ENCODE assay signal across 8 cellular contexts in the genomic region with DNA sequence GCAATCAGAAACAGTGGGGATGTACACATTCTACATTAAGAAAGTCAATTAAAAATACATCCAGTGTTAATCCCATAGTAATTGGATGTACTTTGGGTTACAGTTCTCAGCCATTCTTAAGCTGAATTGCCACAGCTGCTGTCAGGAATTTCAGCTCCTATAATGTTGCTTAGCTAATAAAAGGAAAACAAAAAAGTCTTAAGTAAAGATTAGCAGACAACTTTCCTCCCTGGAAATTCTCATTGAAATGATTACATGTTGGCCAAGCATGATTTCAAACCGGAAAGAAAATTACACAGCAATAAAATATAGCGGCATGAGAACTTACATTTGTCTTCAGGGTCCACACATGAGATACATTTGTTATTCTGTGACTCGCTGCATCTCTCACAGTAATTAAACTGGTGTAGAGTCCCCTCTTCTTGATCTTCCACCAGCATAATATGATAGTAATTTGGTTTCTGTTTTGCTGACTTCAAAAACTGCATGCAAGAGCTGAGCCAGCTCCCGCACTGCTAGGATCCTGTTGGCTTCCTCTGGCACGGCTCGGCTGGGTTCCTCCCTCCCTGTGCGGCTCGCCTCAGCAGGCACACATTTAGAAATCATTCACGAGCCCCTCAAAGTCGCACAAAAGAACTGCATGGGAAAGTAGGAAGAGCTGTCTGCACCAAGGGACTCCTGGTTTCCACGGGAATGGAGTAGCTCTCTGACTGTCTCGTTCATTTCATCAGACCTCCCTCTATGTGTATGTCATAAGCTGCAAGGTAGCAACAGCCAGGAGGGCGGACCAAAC. TPM values are rescaled to one million over a fixed set of nuclear protein-coding genes. Genes with fewer than 3 reads are reported as not detected.
DNase-seq lines count a peak whose midpoint lies in the region; ATAC-seq and TF ChIP-seq lines count a peak whose summit lies in the region.

HTR2A (minus strand) TSS at position 708 of the 793 bp plus-strand sequence. CDS start 1,147 bp downstream, outside the sequence.

- CTCF ChIA-PET in AG04450 (lab: Charles Lee), result interaction anchor here (3.3 kb wide), 1 partner anchor 14 kb away, joined by 23 read pairs; no protein-coding TSS in a partner anchor

- H3K4me1 ChIP-seq in breast epithelium (no peaks in the 10 kb centered on the region), lower lobe of right lung (peaks cover 11% of the 10 kb centered on the region), tibial nerve (peaks cover 0 to 35% (median 0%) of the 10 kb centered on the region in 4 donors)

- WGBS in tibial nerve, 2 donors, result 9 to 14% methylated on average over 13 of the region's 13 CpGs

- no peaks in the 10 kb centered on the region for H3K9me3 ChIP-seq in AG04450 (ENCODE audit: control insufficient read depth, insufficient read depth, low read length)
- H3K9me3 ChIP-seq in breast epithelium, result no peaks in the 10 kb centered on the region
- H3K9me3 ChIP-seq in lower lobe of right lung, result no peaks in the 10 kb centered on the region
- H3K9me3 ChIP-seq in tibial nerve, result no peaks in the 10 kb centered on the region

- TF ChIP-seq POLR2A in breast epithelium (IDR thresholded peaks at IDR 0.05), result no peak
- no peak for TF ChIP-seq POLR2A in tibial nerve (IDR thresholded peaks at IDR 0.05)

- no peak for DNase-seq in AG04450 (ENCODE audit: low read depth, low spot score)
- DNase-seq in Kasumi-1 (lab: John Stamatoyannopoulos, UW), result peak; percentile 53 to 62
- peak in 1 of 2 donors; percentile 41 for DNase-seq in breast epithelium (ENCODE audit: low spot score in 2 of 2)
- peak; percentile 58 for DNase-seq in lower lobe of right lung
- no peak for DNase-seq in tibial nerve (ENCODE audit: low spot score in 2 of 2)
- DNase-seq in stimulated activated CD4-positive, alpha-beta T cell treated with anti-CD3 and anti-CD28 coated beads, Interleukin-2, amount 100 ng/mL, for 48 hours, result no peak
- DNase-seq in NCI-H2196 treated with DMSO at 0.1 percent for 48 hours (lab: John Stamatoyannopoulos, UW; ENCODE audit: unreplicated experiment), result no peak
- no peak for DNase-seq in stimulated activated CD4-positive, alpha-beta T cell treated with anti-CD3 and anti-CD28 coated beads, Interleukin-4, amount 100 ng/mL, for 4 hours

- TF ChIP-seq CTCF in AG04450 (IDR thresholded peaks at IDR 0.05; ENCODE audit: low read depth, low read length) (no peak), breast epithelium (IDR thresholded peaks at IDR 0.05) (no peak), lower lobe of right lung (IDR thresholded peaks at IDR 0.05) (no peak), tibial nerve (IDR thresholded peaks at IDR 0.05) (no peak)

- no peaks in the 10 kb centered on the region for H3K36me3 ChIP-seq in breast epithelium
- H3K36me3 ChIP-seq in lower lobe of right lung, result no peaks in the 10 kb centered on the region
- H3K36me3 ChIP-seq in tibial nerve, result no peaks in the 10 kb centered on the region

- no peak for TF ChIP-seq EP300 in tibial nerve (IDR thresholded peaks at IDR 0.05)

- POLR2A ChIA-PET in AG04450 (lab: Yijun Ruan, JAX), result no interaction called here

- H3K27me3 ChIP-seq in AG04450 (ENCODE audit: control insufficient read depth, insufficient read depth, low read length) (peaks cover 8% of the 10 kb centered on the region), breast epithelium (no peaks in the 10 kb centered on the region), lower lobe of right lung (ENCODE audit: low read depth) (peaks cover 3% of the 10 kb centered on the region), tibial nerve (no peaks in the 10 kb centered on the region)

- intact Hi-C loops in breast epithelium (cut with DNase I; ENCODE audit: low total_unique reads), result no loop called here
- intact Hi-C loops in lower lobe of right lung (cut with DNase I), result no loop called here

- ATAC-seq in lower lobe of right lung, result peak; percentile 32 to 50

- H3K27ac ChIP-seq in AG04450 (ENCODE audit: low read depth, low read length) (no peak within 1 kb of the TSS), breast epithelium (peak within 1 kb of the TSS; percentile 37 to 54), lower lobe of right lung (no peak within 1 kb of the TSS), tibial nerve (peak within 1 kb of the TSS in 2 of 4 donors; percentile 38 to 60)

- H3K4me3 ChIP-seq in AG04450 (ENCODE audit: low read depth, low read length) (peak within 1 kb of the TSS; percentile 52), breast epithelium (peak within 1 kb of the TSS; percentile 36 to 64 (median 63)), lower lobe of right lung (peak within 1 kb of the TSS; percentile 46), tibial nerve (peak within 1 kb of the TSS; percentile 22 to 48 (median 31))

RNA-seq across cellular contexts. Expression of gene HTR2A, which starts in this region (rescaled TPM):
- polyA plus RNA-seq in AG04450 (2011; rRNA removed), result 0.02 and 0.06 TPM in 2 replicates
- 0.41 TPM in 1 of 2 replicates, not detected in the other for polyA minus RNA-seq in AG04450 (2011; rRNA and poly(A)+ RNA removed)
- 1 to 10 TPM in 1 of 3 donors, under 1 TPM in 2; 0.32 to 1.2 (median 0.33) TPM for total RNA-seq in breast epithelium
- 0.32 TPM for total RNA-seq in lower lobe of right lung
- under 1 TPM; 0.20 to 0.30 (median 0.21) TPM for total RNA-seq in tibial nerve

Comparison
In these comparisons a context has a peak if more than half of its experiments do, and no peak if none do; other contexts are left out.
1. Peak in DNase-seq, ATAC-seq and H3K4me3 ChIP-seq in lower lobe of right lung; RNA of the gene not detected or under 1 TPM.
2. DNase-seq: peak in Kasumi-1 (2 of 2); none in AG04450 (single experiment), tibial nerve (0 of 2), stimulated activated CD4-positive, alpha-beta T cell treated with anti-CD3 and anti-CD28 coated beads, Interleukin-2, amount 100 ng/mL, for 48 hours (0 of 2), NCI-H2196 treated with DMSO at 0.1 percent for 48 hours (single experiment) and stimulated activated CD4-positive, alpha-beta T cell treated with anti-CD3 and anti-CD28 coated beads, Interleukin-4, amount 100 ng/mL, for 4 hours (0 of 2).
3. H3K27ac ChIP-seq: peak in breast epithelium (2 of 2); none in AG04450 (single experiment) and lower lobe of right lung (single experiment).
4. Peak in every context shown above with its lines, with median percentiles within 50 percentile points of each other: H3K4me3 ChIP-seq.